Comparison of ENCODE assay signal across 2 cellular contexts in genomic region chr1:59937636-59938210, GRCh38.
A peak's percentile ranks its signal among the peaks of the same experiment; 100 is the strongest.
TF ChIP-seq lines count a peak whose summit lies in the region.

No MANE protein-coding gene starts in this region.

TF ChIP-seq in HepG2, 621 proteins besides CTCF, POLR2A, EP300 and RAD21:
- TF ChIP-seq ZNF160 (CRISPR knock-in tag; IDR thresholded peaks at IDR 0.05): peak; percentile 97
- TF ChIP-seq ZNF619 (CRISPR knock-in tag; IDR thresholded peaks at IDR 0.05): no peak
- no peak for TF ChIP-seq ZNF431 (CRISPR knock-in tag; IDR thresholded peaks at IDR 0.05; ENCODE audit: borderline replicate concordance, low read depth)
- TF ChIP-seq TFE3 (CRISPR knock-in tag; IDR thresholded peaks at IDR 0.05): no peak

TF ChIP-seq in liver, 16 proteins besides CTCF, POLR2A, EP300 and RAD21:
- no peak for TF ChIP-seq TAF1 (conservative IDR thresholded peaks at IDR 0.05)
- no peak for TF ChIP-seq YY1 (IDR thresholded peaks at IDR 0.05)
- TF ChIP-seq FOXA2 (IDR thresholded peaks at IDR 0.05): no peak
- no peak for TF ChIP-seq HNF4A (conservative IDR thresholded peaks at IDR 0.05)
- no peak for TF ChIP-seq ZBTB33 (IDR thresholded peaks at IDR 0.05)
- TF ChIP-seq HNF4G (IDR thresholded peaks at IDR 0.05): no peak
- TF ChIP-seq MAX (IDR thresholded peaks at IDR 0.05): no peak
- no peak for TF ChIP-seq RXRA (IDR thresholded peaks at IDR 0.05)
- TF ChIP-seq NR2F2 (IDR thresholded peaks at IDR 0.05): no peak
